8 cellular contexts compared by ENCODE assay signal in genomic region chr10:98041352-98042043, GRCh38. TPM values are rescaled to one million over a fixed set of nuclear protein-coding genes. Genes with fewer than 3 reads are reported as not detected.
DNase-seq lines count a peak whose midpoint lies in the region; ATAC-seq and TF ChIP-seq lines count a peak whose summit lies in the region.

No MANE protein-coding gene starts in this region.

- peaks cover 48 to 72% (median 56%) of the 10 kb centered on the region in 3 donors for H3K27me3 Mint-ChIP-seq in CD14-positive monocyte (ENCODE audit: low read depth in 3 of 3)
- H3K27me3 Mint-ChIP-seq in activated T-cell treated with anti-CD3 and anti-CD28 coated beads, Interleukin-2, amount 50 U/mL, for 4 hours (ENCODE audit: low read depth): peaks cover 63% of the 10 kb centered on the region
- H3K27me3 Mint-ChIP-seq in osteocyte (ENCODE audit: unreplicated experiment): peaks cover 80% of the 10 kb centered on the region

- TF ChIP-seq CTCF in CD14-positive monocyte (IDR thresholded peaks at IDR 0.05) (peak; percentile 64), GM20000 (IDR thresholded peaks at IDR 0.05; ENCODE audit: extremely low read depth, missing control alignments) (peak; percentile 61), foreskin fibroblast (IDR thresholded peaks at IDR 0.05; ENCODE audit: low read depth, low read length) (peak; percentile 71), osteocyte (IDR thresholded peaks at IDR 0.05) (peak; percentile 77)

- peaks cover 1% of the 10 kb centered on the region for H3K4me1 Mint-ChIP-seq in CD14-positive monocyte
- H3K4me1 Mint-ChIP-seq in activated T-cell treated with anti-CD3 and anti-CD28 coated beads, Interleukin-2, amount 50 U/mL, for 4 hours (ENCODE audit: low read depth): peaks cover 1% of the 10 kb centered on the region
- H3K4me1 Mint-ChIP-seq in osteocyte (ENCODE audit: unreplicated experiment): no peaks in the 10 kb centered on the region

- no peak for ATAC-seq in activated T-cell treated with anti-CD3 and anti-CD28 coated beads, Interleukin-2, amount 50 U/mL, for 4 hours
- ATAC-seq in HG03039 (IDR thresholded peaks at IDR 0.05; ENCODE audit: unreplicated experiment) (no peak), HG03521 (IDR thresholded peaks at IDR 0.05; ENCODE audit: unreplicated experiment) (no peak)

- intact Hi-C loops in CD14-positive monocyte (cut with micrococcal nuclease): loop anchor here (2.0 to 5.0 kb wide), 2 partner anchors 124 to 127 kb away; no protein-coding TSS in a partner anchor

- DNase-seq in CD14-positive monocyte (ENCODE audit: low spot score) (no peak), GM20000 (ENCODE audit: low spot score) (peak; percentile 66), NCI-H69 (lab: John Stamatoyannopoulos, UW) (peak; percentile 71), foreskin fibroblast (peak; percentile 42 to 76), osteocyte (ENCODE audit: extremely low spot score, unreplicated experiment) (no peak)
- peak; percentile 15 for DNase-seq in activated T-cell treated with anti-CD3 and anti-CD28 coated beads, Interleukin-2, amount 50 U/mL, for 4 hours

- H3K9me3 Mint-ChIP-seq in CD14-positive monocyte: peaks cover 0 to 3% (median 0%) of the 10 kb centered on the region in 7 donors
- H3K9me3 Mint-ChIP-seq in activated T-cell treated with anti-CD3 and anti-CD28 coated beads, Interleukin-2, amount 50 U/mL, for 4 hours: no peaks in the 10 kb centered on the region
- no peaks in the 10 kb centered on the region for H3K9me3 Mint-ChIP-seq in osteocyte (ENCODE audit: unreplicated experiment)

- H3K36me3 Mint-ChIP-seq in CD14-positive monocyte (no peaks in the 10 kb centered on the region), osteocyte (ENCODE audit: unreplicated experiment) (no peaks in the 10 kb centered on the region)
- H3K36me3 Mint-ChIP-seq in activated T-cell treated with anti-CD3 and anti-CD28 coated beads, Interleukin-2, amount 50 U/mL, for 4 hours (ENCODE audit: insufficient read depth): no peaks in the 10 kb centered on the region

- no peak overlapping the region for H3K4me3 Mint-ChIP-seq in CD14-positive monocyte
- no peak overlapping the region for H3K4me3 Mint-ChIP-seq in activated T-cell treated with anti-CD3 and anti-CD28 coated beads, Interleukin-2, amount 50 U/mL, for 4 hours
- H3K4me3 Mint-ChIP-seq in osteocyte (ENCODE audit: unreplicated experiment): no peak overlapping the region

- H3K4me3 ChIP-seq in foreskin fibroblast (ENCODE audit: low read depth in 1 of 2, low read length in 2 of 2): no peak overlapping the region

- no peak overlapping the region for H3K27ac Mint-ChIP-seq in CD14-positive monocyte
- no peak overlapping the region for H3K27ac Mint-ChIP-seq in osteocyte (ENCODE audit: unreplicated experiment)

RNA-seq across cellular contexts. Expression of gene CRTAC1, which starts 11.1 kb away (rescaled TPM):
- not detected for polyA plus RNA-seq in CD14-positive monocyte
- total RNA-seq in activated T-cell treated with anti-CD3 and anti-CD28 coated beads, Interleukin-2, amount 50 U/mL, for 4 hours: not detected
- 0.16 TPM in 2 replicates for total RNA-seq in osteocyte

Comparison
In these comparisons a context has a peak if more than half of its experiments do, and no peak if none do; other contexts are left out.
1. DNase-seq: peak in GM20000 (single experiment), NCI-H69 (single experiment), activated T-cell treated with anti-CD3 and anti-CD28 coated beads, Interleukin-2, amount 50 U/mL, for 4 hours (single experiment) and foreskin fibroblast (2 of 2); none in CD14-positive monocyte (single experiment) and osteocyte (single experiment).
2. Peak in every context shown above with its lines, with median percentiles within 50 percentile points of each other: CTCF ChIP-seq.